ENCODE assay signal across 11 cellular contexts in genomic region chr2:226185613-226186211, GRCh38.
DNase-seq lines count a peak whose midpoint lies in the region; ATAC-seq, FAIRE-seq and TF ChIP-seq lines count a peak whose summit lies in the region.
"Had no signal": no experiment of that assay in that cellular context is flagged by ENCODE, and none has a peak within 500 bp of the region (broad histone marks: within the 10 kb centered on the region; RNA-seq: fewer than 3 reads in every experiment).

No MANE protein-coding gene starts in this region.

- TF ChIP-seq CTCF in AG04450 (IDR thresholded peaks at IDR 0.05; ENCODE audit: low read depth, low read length) (no peak), body of pancreas (IDR thresholded peaks at IDR 0.05) (no peak), esophagus squamous epithelium (IDR thresholded peaks at IDR 0.05) (no peak)

- H3K9me3 ChIP-seq in AG04450 (ENCODE audit: control insufficient read depth, insufficient read depth, low read length), result peaks cover 5% of the 10 kb centered on the region; the same call in 1 of the 2 replicates
- H3K9me3 ChIP-seq in body of pancreas, result no peaks in the 10 kb centered on the region
- no peaks in the 10 kb centered on the region for H3K9me3 ChIP-seq in mucosa of rectum (ENCODE audit: control insufficient read depth in 2 of 2, low read length in 2 of 2)
- no peaks in the 10 kb centered on the region for H3K9me3 ChIP-seq in esophagus squamous epithelium

- TF ChIP-seq POLR2A in body of pancreas (IDR thresholded peaks at IDR 0.05) (no peak), esophagus squamous epithelium (IDR thresholded peaks at IDR 0.05) (no peak)

- 26 to 31% methylated on average over 3 of the region's 3 CpGs for WGBS in body of pancreas, 2 donors
- WGBS in esophagus squamous epithelium, 2 donors, result 3 to 8% methylated on average over 3 of the region's 3 CpGs

- H3K36me3 ChIP-seq in body of pancreas (replicated peaks in 1 of 2; ENCODE audit: insufficient read depth in 1 of 2, low read depth in 2 of 2) (no peaks in the 10 kb centered on the region), mucosa of rectum (ENCODE audit: control insufficient read depth in 2 of 2, insufficient read depth in 2 of 2, low read length in 2 of 2) (no peaks in the 10 kb centered on the region), esophagus squamous epithelium (no peaks in the 10 kb centered on the region)

- intact Hi-C loops in body of pancreas (cut with DNase I) (no loop called here), esophagus squamous epithelium (cut with DNase I) (no loop called here)

- H3K27ac ChIP-seq in AG04450 (ENCODE audit: low read depth, low read length) (peak overlapping the region; percentile 95), body of pancreas (no peak overlapping the region), mucosa of rectum (ENCODE audit: low read depth in 2 of 2, low read length in 2 of 2) (peak overlapping the region; percentile 18 to 54), esophagus squamous epithelium (peak overlapping the region in 2 of 4 donors; percentile 31 to 36)

- CTCF ChIA-PET in AG04450 (lab: Charles Lee), result interaction anchor here (0.6 to 2.0 kb wide), 6 partner anchors 297 to 616 kb away, joined by 3 to 11 read pairs (median 4); partner anchors contain the start of gene IRS1

- H3K27me3 ChIP-seq in AG04450 (ENCODE audit: control insufficient read depth, insufficient read depth, low read length), result no peaks in the 10 kb centered on the region
- H3K27me3 ChIP-seq in body of pancreas, result no peaks in the 10 kb centered on the region
- H3K27me3 ChIP-seq in mucosa of rectum (ENCODE audit: control insufficient read depth in 2 of 2, insufficient read depth in 2 of 2, low read length in 2 of 2), result no peaks in the 10 kb centered on the region
- H3K27me3 ChIP-seq in esophagus squamous epithelium, result no peaks in the 10 kb centered on the region

- FAIRE-seq in HTR-8/SVneo (lab: Jason Lieb, UNC), result peak; percentile 69

- ATAC-seq in body of pancreas (peak; percentile 38), GM18907 (IDR thresholded peaks at IDR 0.05; ENCODE audit: unreplicated experiment) (no peak), HG02938 (IDR thresholded peaks at IDR 0.05; ENCODE audit: unreplicated experiment) (no peak)

- DNase-seq in AG04450 (ENCODE audit: low read depth, low spot score) (peak; percentile 93), HTR-8/SVneo (ENCODE audit: insufficient read length, low spot score) (peak; percentile 47), body of pancreas (no peak), COLO668 (lab: John Stamatoyannopoulos, UW; ENCODE audit: unreplicated experiment) (no peak), esophagus squamous epithelium (lab: John Stamatoyannopoulos, UW) (no peak)
- DNase-seq: CD8-positive, alpha-beta memory T cell; naive B cell; NCI-H748 treated with DMSO at 0.1 percent for 48 hours had no signal

- no peak overlapping the region; the same call in 1 of the 2 replicates for H3K4me3 ChIP-seq in AG04450 (ENCODE audit: low read depth, low read length)
- no peak overlapping the region for H3K4me3 ChIP-seq in body of pancreas
- H3K4me3 ChIP-seq in mucosa of rectum (ENCODE audit: low read length in 2 of 2), result no peak overlapping the region
- H3K4me3 ChIP-seq in esophagus squamous epithelium, result no peak overlapping the region

- no peaks in the 10 kb centered on the region for H3K4me1 ChIP-seq in body of pancreas
- peaks cover 0 to 2% of the 10 kb centered on the region in 2 donors for H3K4me1 ChIP-seq in mucosa of rectum (ENCODE audit: control insufficient read depth in 2 of 2, insufficient read depth in 2 of 2, low read length in 2 of 2)
- H3K4me1 ChIP-seq in esophagus squamous epithelium, result peaks cover 0 to 7% (median 5%) of the 10 kb centered on the region in 3 donors

- POLR2A ChIA-PET in AG04450 (lab: Yijun Ruan, JAX), result interaction anchor here (0.7 to 3.0 kb wide), 15 partner anchors 23 to 610 kb away, joined by 3 to 22 read pairs (median 6); no protein-coding TSS in a partner anchor

- no peak overlapping the region for H3K9ac ChIP-seq in mucosa of rectum (ENCODE audit: low read depth in 1 of 2, low read length in 2 of 2)

Comparison
In these comparisons a context has a peak if more than half of its experiments do, and no peak if none do; other contexts are left out.
1. DNase-seq: peak in AG04450 (single experiment) and HTR-8/SVneo (single experiment); none in body of pancreas (0 of 4), COLO668 (single experiment) and esophagus squamous epithelium (single experiment).
2. H3K27ac ChIP-seq: peak in AG04450 (single experiment) and mucosa of rectum (2 of 2); none in body of pancreas (0 of 4).